In genomic region chr20:35657271-35657670, GRCh38 we compare ENCODE assay signal across 17 cellular contexts. TPM values are rescaled to one million over a fixed set of nuclear protein-coding genes. Genes with fewer than 3 reads are reported as not detected.
A peak's percentile ranks its signal among the peaks of the same experiment; 100 is the strongest.
DNase-seq lines count a peak whose midpoint lies in the region; ATAC-seq and TF ChIP-seq lines count a peak whose summit lies in the region.
"Had no signal": no experiment of that assay in that cellular context is flagged by ENCODE, and none has a peak within 500 bp of the region (broad histone marks: within the 10 kb centered on the region; RNA-seq: fewer than 3 reads in every experiment).

No MANE protein-coding gene starts in this region.

- H3K36me3 Mint-ChIP-seq in activated naive CD8-positive, alpha-beta T cell treated with anti-CD3 and anti-CD28 coated beads, Interleukin-2, amount 50 U/mL, for 24 hours (ENCODE audit: low read depth): peaks cover 40% of the 10 kb centered on the region
- H3K36me3 Mint-ChIP-seq in naive thymus-derived CD8-positive, alpha-beta T cell: peaks cover 0 to 19% (median 2%) of the 10 kb centered on the region in 3 donors

- H3K9me3 ChIP-seq in HEK293 (ENCODE audit: control insufficient read depth, insufficient read depth, low read depth, low read length) (no peaks in the 10 kb centered on the region), OCI-LY7 (ENCODE audit: low read length) (no peaks in the 10 kb centered on the region; the same call in 1 of the 2 replicates)
- H3K9me3 ChIP-seq: mucosa of descending colon, spleen had no signal

- no peak overlapping the region for H3K4me3 Mint-ChIP-seq in activated naive CD8-positive, alpha-beta T cell treated with anti-CD3 and anti-CD28 coated beads, Interleukin-2, amount 50 U/mL, for 24 hours
- H3K4me3 Mint-ChIP-seq in naive thymus-derived CD8-positive, alpha-beta T cell: peak overlapping the region; percentile 13 to 76 (median 58)

- no peak for TF ChIP-seq CTCF in HEK293 (tag by site-specific recombination; IDR thresholded peaks at IDR 0.05)
- TF ChIP-seq CTCF in OCI-LY7 (conservative IDR thresholded peaks at IDR 0.05; ENCODE audit: low read length): no peak
- TF ChIP-seq CTCF in GM13977 (IDR thresholded peaks at IDR 0.05; ENCODE audit: extremely low read depth, insufficient read depth, missing control alignments): no peak

- H3K9me2 ChIP-seq in OCI-LY7 (ENCODE audit: insufficient read depth, low read length): no peaks in the 10 kb centered on the region

- no peak overlapping the region for H2AFZ ChIP-seq in OCI-LY7 (ENCODE audit: low read length)

- no TSS peak for BruUV-seq in OCI-LY7 (replicated peaks; lab: Mats Ljungman, UMichigan)

- H3K27me3 Mint-ChIP-seq in activated naive CD8-positive, alpha-beta T cell treated with anti-CD3 and anti-CD28 coated beads, Interleukin-2, amount 50 U/mL, for 24 hours: no peaks in the 10 kb centered on the region
- H3K27me3 Mint-ChIP-seq in naive thymus-derived CD8-positive, alpha-beta T cell: no peaks in the 10 kb centered on the region

- in situ Hi-C loops in GM13977 (cut with MboI; ENCODE audit: low pct_unique_long_range_greater_than_20kb, low sequenced_read_pairs, unreplicated experiment): no loop called here

- intact Hi-C loops in OCI-LY7 (cut with micrococcal nuclease; ENCODE audit: unreplicated experiment): no loop called here

- H3K9me3 Mint-ChIP-seq in activated naive CD8-positive, alpha-beta T cell treated with anti-CD3 and anti-CD28 coated beads, Interleukin-2, amount 50 U/mL, for 24 hours: no peaks in the 10 kb centered on the region
- no peaks in the 10 kb centered on the region for H3K9me3 Mint-ChIP-seq in naive thymus-derived CD8-positive, alpha-beta T cell

- H3K36me3 ChIP-seq in HEK293 (ENCODE audit: control insufficient read depth in 2 of 2, insufficient read depth in 1 of 2, low read length in 2 of 2) (peaks cover 4 to 41% of the 10 kb centered on the region in 2 experiments; a peak in 2 of 3 replicates), OCI-LY7 (ENCODE audit: insufficient read depth, low read length) (peaks cover 85% of the 10 kb centered on the region)

- no peak for ATAC-seq in activated naive CD8-positive, alpha-beta T cell treated with anti-CD3 and anti-CD28 coated beads, Interleukin-2, amount 50 U/mL, for 24 hours
- peak; percentile 22 to 65 for ATAC-seq in naive thymus-derived CD8-positive, alpha-beta T cell
- ATAC-seq: K562 had no signal

- DNase-seq in NCI-H2107 treated with DMSO at 0.1 percent for 48 hours (lab: John Stamatoyannopoulos, UW; ENCODE audit: unreplicated experiment) (peak; percentile 5), NCI-H2107 (lab: John Stamatoyannopoulos, UW) (no peak), OCI-LY7 (ENCODE audit: low spot score) (no peak), GM13977 (ENCODE audit: low spot score) (no peak), occipital lobe (lab: John Stamatoyannopoulos, UW) (no peak)
- DNase-seq in activated naive CD8-positive, alpha-beta T cell treated with anti-CD3 and anti-CD28 coated beads, Interleukin-2, amount 50 U/mL, for 24 hours: no peak
- DNase-seq in naive thymus-derived CD8-positive, alpha-beta T cell: no peak
- DNase-seq: amniotic stem cell, GDM1, head of caudate nucleus, kidney, mucosa of descending colon, NCI-H1105, NCI-H345, spleen had no signal

- H4K20me1 ChIP-seq in OCI-LY7 (ENCODE audit: insufficient read depth, low read length): peaks cover 56% of the 10 kb centered on the region

- POLR2A ChIA-PET in HEK293 (lab: Yijun Ruan, JAX) (no interaction called here), OCI-LY7 (lab: Charles Lee) (interaction anchor here (0.5 kb wide), 1 partner anchor 41 kb away, joined by 3 read pairs; the partner anchor contains the start of gene SPAG4)
- POLR2A ChIA-PET in naive thymus-derived CD8-positive, alpha-beta T cell (lab: Charles Lee): interaction anchor here (0.6 to 1.7 kb wide), 3 partner anchors 19 to 41 kb away, joined by 3 read pairs; partner anchors contain the start of gene SPAG4

- H3K27ac ChIP-seq in HEK293 (ENCODE audit: extremely low read depth, low read depth, low read length) (no peak overlapping the region), OCI-LY7 (ENCODE audit: low read depth, low read length, poor library complexity, severe bottlenecking) (no peak overlapping the region)
- H3K27ac ChIP-seq: spleen had no signal

- H3K79me2 ChIP-seq in OCI-LY7 (ENCODE audit: insufficient read depth, low read depth, low read length): peaks cover 100% of the 10 kb centered on the region

- no peak overlapping the region for H3K4me2 ChIP-seq in OCI-LY7 (ENCODE audit: low read length)

- peaks cover 63% of the 10 kb centered on the region for H3K4me1 Mint-ChIP-seq in activated naive CD8-positive, alpha-beta T cell treated with anti-CD3 and anti-CD28 coated beads, Interleukin-2, amount 50 U/mL, for 24 hours
- H3K4me1 Mint-ChIP-seq in naive thymus-derived CD8-positive, alpha-beta T cell: peaks cover 16 to 60% (median 55%) of the 10 kb centered on the region in 4 donors

- H3K4me3 ChIP-seq in HEK293 (ENCODE audit: low read depth, low read length): no peak overlapping the region
- H3K4me3 ChIP-seq in OCI-LY7 (ENCODE audit: low read depth, low read length, poor library complexity, severe bottlenecking): no peak overlapping the region
- H3K4me3 ChIP-seq: K562, mucosa of descending colon, spleen had no signal

- CTCF ChIA-PET in HEK293 (lab: Yijun Ruan, JAX): interaction anchor here (0.6 to 0.8 kb wide), 2 partner anchors 11 to 34 kb away, joined by 4 read pairs; no protein-coding TSS in a partner anchor
- CTCF ChIA-PET in OCI-LY7 (lab: Charles Lee; ENCODE audit: unreplicated experiment): no interaction called here

- peak overlapping the region; percentile 40 for H3K27ac Mint-ChIP-seq in activated naive CD8-positive, alpha-beta T cell treated with anti-CD3 and anti-CD28 coated beads, Interleukin-2, amount 50 U/mL, for 24 hours
- peak overlapping the region; percentile 2 to 90 (median 64) for H3K27ac Mint-ChIP-seq in naive thymus-derived CD8-positive, alpha-beta T cell

- H3K4me1 ChIP-seq in HEK293 (ENCODE audit: control insufficient read depth, insufficient read depth, low read length) (peaks cover 24% of the 10 kb centered on the region), OCI-LY7 (ENCODE audit: insufficient read depth, low read length, poor library complexity, severe bottlenecking) (peaks cover 41% of the 10 kb centered on the region)

TF ChIP-seq in HEK293, 187 proteins besides CTCF, POLR2A, EP300 and RAD21:
- peak; percentile 77 for TF ChIP-seq PRDM6 (tag by site-specific recombination; IDR thresholded peaks at IDR 0.05)
- peak; percentile 16; the same call in 1 of the 2 replicates for TF ChIP-seq ZNF596 (tag by site-specific recombination; IDR thresholded peaks at IDR 0.05)
- TF ChIP-seq ZNF629 (tag by site-specific recombination; IDR thresholded peaks at IDR 0.05): no peak

RNA-seq across cellular contexts. Expression of gene CPNE1, which starts 7.4 kb away (rescaled TPM):
- 100 to 1,000 TPM; 413 to 454 TPM for total RNA-seq in naive thymus-derived CD8-positive, alpha-beta T cell
- 100 to 1,000 TPM; 329 to 392 (median 384) TPM for polyA plus RNA-seq in naive thymus-derived CD8-positive, alpha-beta T cell
- 83.3 and 83.7 TPM in 2 replicates for total RNA-seq in OCI-LY7 (2014; rRNA removed; shearing (Covaris generic))
- total RNA-seq in OCI-LY7 (2022) (193 and 202 TPM in 2 replicates), occipital lobe (55.1 TPM)

RNA-seq across cellular contexts. Expression of gene RBM12, which starts 7.4 kb away (rescaled TPM):
- 100 to 1,000 TPM; 112 to 132 TPM for total RNA-seq in naive thymus-derived CD8-positive, alpha-beta T cell
- polyA plus RNA-seq in naive thymus-derived CD8-positive, alpha-beta T cell: 10 to 100 TPM; 35.2 to 43.7 (median 39.9) TPM
- total RNA-seq in OCI-LY7 (2014; rRNA removed; shearing (Covaris generic)): 63.8 and 66.3 TPM in 2 replicates
- 152 and 160 TPM in 2 replicates for total RNA-seq in OCI-LY7 (2022)
- total RNA-seq in occipital lobe: 108 TPM

RNA-seq across cellular contexts. Expression of gene SPAG4, which starts 41.6 kb away (rescaled TPM):
- under 1 TPM; 0.47 to 0.74 TPM for total RNA-seq in naive thymus-derived CD8-positive, alpha-beta T cell
- polyA plus RNA-seq in naive thymus-derived CD8-positive, alpha-beta T cell: 1 to 10 TPM in 1 of 3 donors, under 1 TPM in 2; 0.19 to 1.2 (median 0.30) TPM
- total RNA-seq in OCI-LY7 (2014; rRNA removed; shearing (Covaris generic)): 12.1 and 24.7 TPM in 2 replicates
- total RNA-seq in OCI-LY7 (2022) (58.2 and 64.2 TPM in 2 replicates), occipital lobe (1.4 TPM)

RNA-seq across cellular contexts. Expression of gene NFS1, which starts 41.9 kb away (rescaled TPM):
- 10 to 100 TPM; 24.8 to 25.5 TPM for total RNA-seq in naive thymus-derived CD8-positive, alpha-beta T cell
- polyA plus RNA-seq in naive thymus-derived CD8-positive, alpha-beta T cell: 10 to 100 TPM in 2 of 3 donors, 1 to 10 TPM in 1; 8.6 to 16.6 (median 14.1) TPM
- 32.8 and 56.2 TPM in 2 replicates for total RNA-seq in OCI-LY7 (2014; rRNA removed; shearing (Covaris generic))
- total RNA-seq in OCI-LY7 (2022) (41.3 and 43.4 TPM in 2 replicates), occipital lobe (40.6 TPM)

RNA-seq across cellular contexts. Expression of gene ROMO1, which starts 41.9 kb away (rescaled TPM):
- 10 to 100 TPM; 39.7 to 40.3 TPM for total RNA-seq in naive thymus-derived CD8-positive, alpha-beta T cell
- 100 to 1,000 TPM; 305 to 421 (median 381) TPM for polyA plus RNA-seq in naive thymus-derived CD8-positive, alpha-beta T cell
- total RNA-seq in OCI-LY7 (2014; rRNA removed; shearing (Covaris generic)): 393 and 411 TPM in 2 replicates
- 109 and 164 TPM in 2 replicates for total RNA-seq in OCI-LY7 (2022)
- 57.4 TPM for total RNA-seq in occipital lobe
